Comparison of ENCODE assay signal across 21 cellular contexts in genomic region chr4:153947998-153948397, GRCh38.
DNase-seq lines count a peak whose midpoint lies in the region; ATAC-seq and TF ChIP-seq lines count a peak whose summit lies in the region.
"Had no signal": no experiment of that assay in that cellular context is flagged by ENCODE, and none has a peak within 500 bp of the region (broad histone marks: within the 10 kb centered on the region; RNA-seq: fewer than 3 reads in every experiment).

No MANE protein-coding gene starts in this region.

- no peak overlapping the region for H3K23ac ChIP-seq in mesendoderm (ENCODE audit: low read length)

- H3K4me1 ChIP-seq in GM23338 (ENCODE audit: insufficient read depth): no peaks in the 10 kb centered on the region
- H3K4me1 ChIP-seq in MM.1S (ENCODE audit: low read length): peaks cover 42% of the 10 kb centered on the region
- no peaks in the 10 kb centered on the region for H3K4me1 ChIP-seq in mesendoderm (ENCODE audit: control insufficient read depth, low read depth, low read length)
- H3K4me1 ChIP-seq: A549, BE2C, HAP-1 had no signal

- H2AFZ ChIP-seq in GM23338 (peak overlapping the region; percentile 93; the same call in 1 of the 2 replicates), MM.1S (ENCODE audit: low read length) (no peak overlapping the region)

- H3K27ac Mint-ChIP-seq in GM23338: no peak overlapping the region
- H3K27ac Mint-ChIP-seq: CD14-positive monocyte; CD4-positive, alpha-beta T cell; CD8-positive, alpha-beta memory T cell; HFFc6 had no signal

- no peak overlapping the region for H2BK5ac ChIP-seq in mesendoderm (ENCODE audit: low read length)

- H3K4me3 ChIP-seq in GM23338 (no peak overlapping the region), MM.1S (ENCODE audit: low read length) (no peak overlapping the region), mesendoderm (ENCODE audit: low read length) (no peak overlapping the region)
- H3K4me3 ChIP-seq: A549; BLaER1 treated with 17β-estradiol and CSF1 and Interleukin-3, amounts not matched to agents 10 nM and 100 nM; HAP-1 had no signal

- WGBS in mesendoderm (ENCODE audit: extremely low coverage, insufficient coverage, low lambda C conversion rate): no CpG with 5 or more reads among the region's 2 CpGs

- no peak overlapping the region for H3K18ac ChIP-seq in mesendoderm (ENCODE audit: low read length)

- H3K56ac ChIP-seq in mesendoderm (ENCODE audit: low read length): no peak overlapping the region

- peaks cover 2% of the 10 kb centered on the region for H3K27me3 Mint-ChIP-seq in GM23338 (ENCODE audit: insufficient read depth, low read depth, poor library complexity)

- H3K4ac ChIP-seq in mesendoderm (ENCODE audit: low read depth, low read length): no peak overlapping the region

- H3K27ac ChIP-seq in GM23338 (ENCODE audit: low read depth) (no peak overlapping the region), MM.1S (ENCODE audit: low read length) (peak overlapping the region; percentile 19; the same call in 1 of the 2 replicates), mesendoderm (ENCODE audit: low read depth, low read length) (no peak overlapping the region)
- H3K27ac ChIP-seq: A549; BLaER1 treated with 17β-estradiol and CSF1 and Interleukin-3, amounts not matched to agents 10 nM and 100 nM had no signal

- H3F3A ChIP-seq in GM23338 (replicated peaks; ENCODE audit: low read depth) (no peaks in the 10 kb centered on the region), MM.1S (ENCODE audit: insufficient read depth, low read length) (peaks cover 20% of the 10 kb centered on the region)

- no peak for ATAC-seq in GM23338
- no peak for ATAC-seq in GM18870 (IDR thresholded peaks at IDR 0.05; ENCODE audit: unreplicated experiment)
- ATAC-seq: A549 had no signal

- no peaks in the 10 kb centered on the region for H3K9me3 ChIP-seq in MM.1S (replicated peaks; ENCODE audit: insufficient read depth, low read length)
- H3K9me3 ChIP-seq: A549, BE2C, HAP-1 had no signal

- H2BK120ac ChIP-seq in mesendoderm (ENCODE audit: low read depth, low read length): no peak overlapping the region

- H4K20me1 ChIP-seq in GM23338 (replicated peaks; ENCODE audit: insufficient read depth): no peaks in the 10 kb centered on the region
- no peaks in the 10 kb centered on the region for H4K20me1 ChIP-seq in MM.1S (ENCODE audit: insufficient read depth, low read length)
- H4K20me1 ChIP-seq: BLaER1 treated with 17β-estradiol and CSF1 and Interleukin-3, amounts not matched to agents 10 nM and 100 nM had no signal

- no peak overlapping the region for H3K4me2 ChIP-seq in GM23338
- H3K4me2 ChIP-seq in MM.1S (ENCODE audit: low read depth, low read length): peak overlapping the region; percentile 55; the same call in 1 of the 2 replicates
- H3K4me2 ChIP-seq in mesendoderm (ENCODE audit: low read length): no peak overlapping the region
- H3K4me2 ChIP-seq: A549; BLaER1 treated with 17β-estradiol and CSF1 and Interleukin-3, amounts not matched to agents 10 nM and 100 nM had no signal

- no peak overlapping the region for H4K5ac ChIP-seq in mesendoderm (ENCODE audit: low read length)

- TF ChIP-seq CTCF in GM23338 (conservative IDR thresholded peaks at IDR 0.05; ENCODE audit: low read depth in 2 of 2) (no peak), MM.1S (IDR thresholded peaks at IDR 0.05; ENCODE audit: low read length) (no peak)

- no peaks in the 10 kb centered on the region for H3K36me3 ChIP-seq in GM23338 (ENCODE audit: insufficient read depth)
- no peaks in the 10 kb centered on the region for H3K36me3 ChIP-seq in MM.1S (replicated peaks; ENCODE audit: insufficient read depth, low read length)
- no peaks in the 10 kb centered on the region for H3K36me3 ChIP-seq in mesendoderm (ENCODE audit: control insufficient read depth, insufficient read depth, low read length)
- H3K36me3 ChIP-seq: BE2C; BLaER1 treated with 17β-estradiol and CSF1 and Interleukin-3, amounts not matched to agents 10 nM and 100 nM; HAP-1 had no signal

- no peaks in the 10 kb centered on the region for H3K4me1 Mint-ChIP-seq in GM23338

- no peaks in the 10 kb centered on the region for H3K27me3 ChIP-seq in GM23338 (ENCODE audit: insufficient read depth)
- no peaks in the 10 kb centered on the region for H3K27me3 ChIP-seq in MM.1S (replicated peaks; ENCODE audit: insufficient read depth, low read length)
- H3K27me3 ChIP-seq in mesendoderm (ENCODE audit: insufficient read depth, low read length, poor library complexity): no peaks in the 10 kb centered on the region
- H3K27me3 ChIP-seq: BE2C; BLaER1 treated with 17β-estradiol and CSF1 and Interleukin-3, amounts not matched to agents 10 nM and 100 nM had no signal

- no peak overlapping the region for H3K9ac ChIP-seq in MM.1S (ENCODE audit: low read length)
- no peak overlapping the region for H3K9ac ChIP-seq in mesendoderm (ENCODE audit: low read length)
- H3K9ac ChIP-seq: BLaER1 treated with 17β-estradiol and CSF1 and Interleukin-3, amounts not matched to agents 10 nM and 100 nM had no signal

- no peaks in the 10 kb centered on the region for H3K36me3 Mint-ChIP-seq in GM23338 (ENCODE audit: low read depth)
- H3K36me3 Mint-ChIP-seq: CD14-positive monocyte; CD8-positive, alpha-beta memory T cell had no signal

- H2BK15ac ChIP-seq in mesendoderm (replicated peaks; ENCODE audit: low read depth): no peak overlapping the region

- H2AK5ac ChIP-seq in mesendoderm (ENCODE audit: low read length): no peak overlapping the region

- no peaks in the 10 kb centered on the region for H3K79me2 ChIP-seq in GM23338 (replicated peaks; ENCODE audit: insufficient read depth)
- H3K79me2 ChIP-seq in MM.1S (ENCODE audit: low read length): no peaks in the 10 kb centered on the region
- H3K79me2 ChIP-seq in mesendoderm (ENCODE audit: control insufficient read depth, insufficient read depth, low read length): no peaks in the 10 kb centered on the region

- no peak overlapping the region for H3K4me3 Mint-ChIP-seq in GM23338
- H3K4me3 Mint-ChIP-seq: CD14-positive monocyte; CD4-positive, alpha-beta T cell; CD8-positive, alpha-beta memory T cell; HFFc6 had no signal

- H4K8ac ChIP-seq in mesendoderm (ENCODE audit: low read depth, low read length): no peak overlapping the region

- no peaks in the 10 kb centered on the region for H3K9me3 Mint-ChIP-seq in GM23338

- no peaks in the 10 kb centered on the region for H3K79me1 ChIP-seq in mesendoderm (ENCODE audit: low read length)

- H3K9me2 ChIP-seq in GM23338 (ENCODE audit: insufficient read depth): 0 out of 2 replicates have a peak, but pooled peaks cover 11% of the 10 kb centered on the region
- no peaks in the 10 kb centered on the region for H3K9me2 ChIP-seq in MM.1S (replicated peaks; ENCODE audit: insufficient read depth, low read length)

- DNase-seq in GM23338 (ENCODE audit: low spot score) (no peak), MM.1S (peak; percentile 79), RPMI8226 (peak; percentile 57), mesendoderm (no peak), NCI-H187 treated with DMSO at 0.1 percent for 48 hours (lab: John Stamatoyannopoulos, UW) (no peak)
- DNase-seq: 8988T; ACHN; AML-193; BE2C; CD4-positive, alpha-beta T cell; CD8-positive, alpha-beta memory T cell; DMS 273 treated with DMSO at 0.1 percent for 48 hours; DMS79; GF-D8; GOT3; HFFc6 had no signal

TF ChIP-seq in GM23338, 12 proteins besides CTCF, POLR2A, EP300 and RAD21:
- no peak for TF ChIP-seq EZH2 (IDR thresholded peaks at IDR 0.05; ENCODE audit: low read depth, unreplicated experiment)

Comparison
In these comparisons a context has a peak if more than half of its experiments do, and no peak if none do; other contexts are left out.
1. DNase-seq: peak in MM.1S (single experiment) and RPMI8226 (single experiment); none in GM23338 (single experiment), mesendoderm (single experiment) and NCI-H187 treated with DMSO at 0.1 percent for 48 hours (single experiment).